In the genomic region with DNA sequence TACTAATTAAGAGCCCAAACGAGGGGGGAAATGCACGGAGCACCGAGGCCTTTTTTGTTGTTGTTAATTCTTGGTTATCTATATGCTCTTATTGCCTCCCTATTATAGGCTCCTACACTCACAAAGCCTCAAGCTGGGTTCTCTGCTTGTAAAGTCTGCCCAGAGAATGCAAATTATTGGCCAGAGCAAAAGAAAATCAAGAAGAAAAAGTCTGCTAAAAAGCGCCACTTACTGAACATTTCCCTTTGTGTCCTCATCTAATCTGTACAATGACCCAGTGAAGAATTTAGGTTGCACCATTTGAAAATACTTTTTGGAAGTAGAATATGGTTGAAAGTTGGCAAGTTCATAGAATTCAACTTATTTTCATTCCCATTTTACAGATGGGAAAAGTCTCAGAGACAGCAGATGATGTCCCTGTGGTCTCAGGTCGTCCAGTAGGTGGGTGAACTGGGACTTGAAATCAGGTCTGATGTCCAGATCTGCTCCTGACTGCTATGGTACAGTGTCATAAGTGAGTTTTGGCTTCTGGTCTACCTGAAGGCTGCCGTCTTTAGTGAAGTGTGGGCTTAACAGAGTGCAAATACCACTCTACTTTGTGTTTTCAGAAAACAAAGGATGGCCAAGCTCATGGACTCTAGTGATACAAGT, we compare ENCODE assay signal across 20 cellular contexts. TPM values are rescaled to one million over a fixed set of nuclear protein-coding genes. Genes with fewer than 3 reads are reported as not detected.
DNase-seq lines count a peak whose midpoint lies in the region; ATAC-seq and TF ChIP-seq lines count a peak whose summit lies in the region.
"Had no signal": no experiment of that assay in that cellular context is flagged by ENCODE, and none has a peak within 500 bp of the region (broad histone marks: within the 10 kb centered on the region; RNA-seq: fewer than 3 reads in every experiment).

No MANE protein-coding gene starts in this region.

- H3K4me1 ChIP-seq in cardiac muscle cell (ENCODE audit: low read depth) = no peaks in the 10 kb centered on the region
- H3K4me1 ChIP-seq in right atrium auricular region = peaks cover 0 to 37% of the 10 kb centered on the region in 2 donors
- no peaks in the 10 kb centered on the region for H3K4me1 ChIP-seq in urinary bladder (ENCODE audit: insufficient read depth)
- H3K4me1 ChIP-seq: foreskin keratinocyte had no signal

- H3K36me3 ChIP-seq in cardiac muscle cell (no peaks in the 10 kb centered on the region), right atrium auricular region (no peaks in the 10 kb centered on the region), urinary bladder (ENCODE audit: insufficient read depth) (no peaks in the 10 kb centered on the region)
- H3K36me3 ChIP-seq: neutrophil, SJSA1, thyroid gland had no signal

- no peaks in the 10 kb centered on the region for H3K36me3 Mint-ChIP-seq in nephron progenitor cell (ENCODE audit: low read depth)
- H3K36me3 Mint-ChIP-seq: activated naive CD4-positive, alpha-beta T cell treated with anti-CD3 and anti-CD28 coated beads, Interleukin-2, amount 10 ng/mL, durations not matched to agents 7 days and 5 days; immature natural killer cell had no signal

- H3K4me3 Mint-ChIP-seq in nephron progenitor cell = peak overlapping the region; percentile 86

- no peak overlapping the region for H3K27ac ChIP-seq in cardiac muscle cell
- no peak overlapping the region for H3K27ac ChIP-seq in right atrium auricular region
- no peak overlapping the region for H3K27ac ChIP-seq in urinary bladder (ENCODE audit: low read depth)
- H3K27ac ChIP-seq: foreskin keratinocyte, neutrophil, SJSA1 had no signal

- no peaks in the 10 kb centered on the region for H3K9me3 Mint-ChIP-seq in nephron progenitor cell
- H3K9me3 Mint-ChIP-seq: activated naive CD4-positive, alpha-beta T cell treated with anti-CD3 and anti-CD28 coated beads, Interleukin-2, amount 10 ng/mL, durations not matched to agents 7 days and 5 days; HFFc6 had no signal

- peaks cover 12% of the 10 kb centered on the region for H3K4me1 Mint-ChIP-seq in nephron progenitor cell
- H3K4me1 Mint-ChIP-seq: immature natural killer cell had no signal

- ATAC-seq in GM21526 (IDR thresholded peaks at IDR 0.05; ENCODE audit: low FRiP score, unreplicated experiment) = no peak
- ATAC-seq: foreskin keratinocyte had no signal

- H3K27me3 ChIP-seq in cardiac muscle cell = peaks cover 86% of the 10 kb centered on the region
- no peaks in the 10 kb centered on the region for H3K27me3 ChIP-seq in right atrium auricular region
- H3K27me3 ChIP-seq: thyroid gland had no signal

- H3K9me3 ChIP-seq in cardiac muscle cell (ENCODE audit: low read depth) (no peaks in the 10 kb centered on the region), right atrium auricular region (no peaks in the 10 kb centered on the region)
- H3K9me3 ChIP-seq: neutrophil, SJSA1, thyroid gland had no signal

- DNase-seq in cardiac muscle cell (ENCODE audit: low read depth in 1 of 2, low spot score in 1 of 2) = no peak
- no peak for DNase-seq in right atrium auricular region (ENCODE audit: low spot score)
- no peak for DNase-seq in epithelial cell of proximal tubule (ENCODE audit: low read depth)
- DNase-seq in nephron progenitor cell = no peak
- no peak for DNase-seq in HuH-7 (ENCODE audit: low spot score)
- DNase-seq in activated T-cell treated with anti-CD3 and anti-CD28 coated beads, Interleukin-2, amount 50 U/mL, for 1 hour = no peak
- DNase-seq: activated CD4-positive, alpha-beta T cell treated with anti-CD3 and anti-CD28 coated beads for 48 hours; activated naive CD4-positive, alpha-beta T cell treated with anti-CD3 and anti-CD28 coated beads, Interleukin-2, amount 10 ng/mL, durations not matched to agents 7 days and 5 days; effector memory CD4-positive, alpha-beta T cell; foreskin keratinocyte; HFFc6; immature natural killer cell; NCI-H187 treated with DMSO at 0.1 percent for 48 hours; NCI-H446 treated with DMSO at 0.1 percent for 48 hours had no signal

- no peak overlapping the region for H3K27ac Mint-ChIP-seq in nephron progenitor cell
- H3K27ac Mint-ChIP-seq: activated naive CD4-positive, alpha-beta T cell treated with anti-CD3 and anti-CD28 coated beads, Interleukin-2, amount 10 ng/mL, durations not matched to agents 7 days and 5 days; HFFc6; immature natural killer cell had no signal

- TF ChIP-seq CTCF in cardiac muscle cell (IDR thresholded peaks at IDR 0.05; ENCODE audit: low read depth, low read length) (no peak), right atrium auricular region (IDR thresholded peaks at IDR 0.05) (no peak), epithelial cell of proximal tubule (conservative IDR thresholded peaks at IDR 0.05; ENCODE audit: low read depth, low read length) (no peak), nephron progenitor cell (IDR thresholded peaks at IDR 0.05) (no peak)

- H3K27me3 Mint-ChIP-seq in nephron progenitor cell (ENCODE audit: low read depth, poor library complexity) = peaks cover 65% of the 10 kb centered on the region

- H3K4me3 ChIP-seq in cardiac muscle cell (peak overlapping the region; percentile 35), right atrium auricular region (no peak overlapping the region), epithelial cell of proximal tubule (ENCODE audit: low read depth, low read length) (peak overlapping the region; percentile 71), urinary bladder (ENCODE audit: low read depth, low read length) (peak overlapping the region; percentile 80)
- H3K4me3 ChIP-seq: SJSA1 had no signal

- 55% methylated on average over 6 of the region's 6 CpGs for WGBS in urinary bladder

RNA-seq across cellular contexts. Expression of a gene that starts 1.1 kb away (rescaled TPM):
- total RNA-seq in cardiac muscle cell (not detected in 2 replicates), right atrium auricular region (1 to 10 TPM; 1.2 to 7.7 TPM), epithelial cell of proximal tubule (0.07 TPM in 1 of 2 replicates, not detected in the other), urinary bladder (9.7 TPM)
- polyA plus RNA-seq in cardiac muscle cell (0.60 TPM in 1 of 2 replicates, not detected in the other), urinary bladder (31.2 TPM)
- total RNA-seq: OCI-LY7, SJSA1 had no signal
- polyA plus RNA-seq: immature natural killer cell had no signal

Comparison
In these comparisons a context has a peak if more than half of its experiments do, and no peak if none do; other contexts are left out.
1. H3K4me3 ChIP-seq: peak in cardiac muscle cell (single experiment), epithelial cell of proximal tubule (single experiment) and urinary bladder (single experiment); none in right atrium auricular region (0 of 2).